In genomic region chr14:24362241-24362960, GRCh38 we compare ENCODE assay signal across 17 cellular contexts.
DNase-seq lines count a peak whose midpoint lies in the region; ATAC-seq lines count a peak whose summit lies in the region.
"Had no signal": no experiment of that assay in that cellular context is flagged by ENCODE, and none has a peak within 500 bp of the region (broad histone marks: within the 10 kb centered on the region; RNA-seq: fewer than 3 reads in every experiment).

No MANE protein-coding gene starts in this region.

- no peak for ATAC-seq in HG02798 (IDR thresholded peaks at IDR 0.05; ENCODE audit: poor library complexity, unreplicated experiment)
- ATAC-seq: CD8-positive, alpha-beta T cell; HCT116 had no signal

- DNase-seq in EH (ENCODE audit: low read depth) (peak; percentile 90), HS-27A (ENCODE audit: low read depth) (peak; percentile 22), fibroblast of peridontal ligament (ENCODE audit: extremely low read depth) (peak; percentile 60), NCI-H226 (no peak), DMS114 treated with DMSO at 0.1 percent for 48 hours (lab: John Stamatoyannopoulos, UW; ENCODE audit: unreplicated experiment) (no peak)
- no peak for DNase-seq in stimulated activated CD4-positive, alpha-beta T cell treated with anti-CD3 and anti-CD28 coated beads, Interleukin-12 subunit alpha, Interleukin-12 subunit beta, amount 100 ng/mL, for 4 hours
- DNase-seq: CD8-positive, alpha-beta T cell; DMS79 treated with DMSO at 0.1 percent for 48 hours; GF-D8; NCI-H1048; NCI-H146; NCI-H2081; NCI-H510A; NCI-H774; RPMI8226 had no signal

Comparison
In these comparisons a context has a peak if more than half of its experiments do, and no peak if none do; other contexts are left out.
1. DNase-seq: peak in EH (single experiment), HS-27A (single experiment) and fibroblast of peridontal ligament (single experiment); none in stimulated activated CD4-positive, alpha-beta T cell treated with anti-CD3 and anti-CD28 coated beads, Interleukin-12 subunit alpha, Interleukin-12 subunit beta, amount 100 ng/mL, for 4 hours (single experiment), NCI-H226 (single experiment) and DMS114 treated with DMSO at 0.1 percent for 48 hours (single experiment).